In genomic region chr3:45681846-45682245, GRCh38 we compare ENCODE assay signal across 24 cellular contexts.
"Had no signal": no experiment of that assay in that cellular context is flagged by ENCODE, and none has a peak within 500 bp of the region (broad histone marks: within the 10 kb centered on the region; RNA-seq: fewer than 3 reads in every experiment).

No MANE protein-coding gene starts in this region.

- ATAC-seq: activated naive CD4-positive, alpha-beta T cell treated with anti-CD3 and anti-CD28 coated beads, Interleukin-2, amount 50 U/mL, for 72 hours; activated T-cell treated with anti-CD3 and anti-CD28 coated beads, Interleukin-2, amount 50 U/mL, for 72 hours; body of pancreas; foreskin keratinocyte; heart right ventricle; stimulated activated naive CD8-positive, alpha-beta T cell treated with anti-CD3 and anti-CD28 coated beads, Interleukin-15, Interleukin-2, amounts not matched to agents 100 U/mL and 50 U/mL, for 24 hours had no signal

- H3K27me3 Mint-ChIP-seq: activated CD4-positive, alpha-beta T cell treated with anti-CD3 and anti-CD28 coated beads, Interleukin-2, amount 10 ng/mL, durations not matched to agents 24 days and 14 days had no signal

- DNase-seq: activated CD4-positive, alpha-beta T cell treated with anti-CD3 and anti-CD28 coated beads, Interleukin-2, amount 10 ng/mL, durations not matched to agents 24 days and 14 days; activated CD4-positive, CD25-positive, alpha-beta regulatory T cell treated with anti-CD3 and anti-CD28 coated beads, Interleukin-2, amount 50 U/mL, for 72 hours; activated naive CD4-positive, alpha-beta T cell; activated T-cell treated with anti-CD3 and anti-CD28 coated beads for 4 hours; activated T-cell treated with anti-CD3 and anti-CD28 coated beads, Interleukin-2, amount 50 U/mL, for 72 hours; aorta; body of pancreas; central memory CD4-positive, alpha-beta T cell; foreskin keratinocyte; heart right ventricle; islet precursor cell; mammary epithelial cell; posterior cingulate gyrus; right cardiac atrium; stimulated activated CD4-positive, alpha-beta T cell treated with anti-CD3 and anti-CD28 coated beads, Interleukin-2, amount 100 ng/mL, for 48 hours; stimulated activated naive CD8-positive, alpha-beta T cell treated with anti-CD3 and anti-CD28 coated beads, Interleukin-15, Interleukin-2, amounts not matched to agents 100 U/mL and 50 U/mL, for 24 hours; T1000; testis; trophoblast cell; WERI-Rb-1 had no signal

- H3K27me3 ChIP-seq: body of pancreas, esophagus muscularis mucosa, foreskin keratinocyte, heart right ventricle, testis, vagina had no signal

- H3K9me3 ChIP-seq: body of pancreas, esophagus muscularis mucosa, testis, vagina had no signal

- H3K27ac Mint-ChIP-seq: activated CD4-positive, alpha-beta T cell treated with anti-CD3 and anti-CD28 coated beads, Interleukin-2, amount 10 ng/mL, durations not matched to agents 24 days and 14 days; activated naive CD4-positive, alpha-beta T cell treated with anti-CD3 and anti-CD28 coated beads, Interleukin-2, amount 50 U/mL, for 72 hours; activated T-cell treated with anti-CD3 and anti-CD28 coated beads, Interleukin-2, amount 50 U/mL, for 72 hours; nephron had no signal

- H3K27ac ChIP-seq: body of pancreas, esophagus muscularis mucosa, foreskin keratinocyte, testis, vagina, WERI-Rb-1 had no signal

- H3K4me3 ChIP-seq: body of pancreas, esophagus muscularis mucosa, heart right ventricle, testis, vagina had no signal

- H3K4me1 ChIP-seq: body of pancreas had no signal

- H3K4me3 Mint-ChIP-seq: activated CD4-positive, alpha-beta T cell treated with anti-CD3 and anti-CD28 coated beads, Interleukin-2, amount 10 ng/mL, durations not matched to agents 24 days and 14 days; activated T-cell treated with anti-CD3 and anti-CD28 coated beads, Interleukin-2, amount 50 U/mL, for 72 hours; nephron had no signal

- H3K9me3 Mint-ChIP-seq: activated CD4-positive, alpha-beta T cell treated with anti-CD3 and anti-CD28 coated beads, Interleukin-2, amount 10 ng/mL, durations not matched to agents 24 days and 14 days; activated naive CD4-positive, alpha-beta T cell treated with anti-CD3 and anti-CD28 coated beads, Interleukin-2, amount 50 U/mL, for 72 hours; activated T-cell treated with anti-CD3 and anti-CD28 coated beads, Interleukin-2, amount 50 U/mL, for 72 hours; nephron had no signal
